In the genomic region with DNA sequence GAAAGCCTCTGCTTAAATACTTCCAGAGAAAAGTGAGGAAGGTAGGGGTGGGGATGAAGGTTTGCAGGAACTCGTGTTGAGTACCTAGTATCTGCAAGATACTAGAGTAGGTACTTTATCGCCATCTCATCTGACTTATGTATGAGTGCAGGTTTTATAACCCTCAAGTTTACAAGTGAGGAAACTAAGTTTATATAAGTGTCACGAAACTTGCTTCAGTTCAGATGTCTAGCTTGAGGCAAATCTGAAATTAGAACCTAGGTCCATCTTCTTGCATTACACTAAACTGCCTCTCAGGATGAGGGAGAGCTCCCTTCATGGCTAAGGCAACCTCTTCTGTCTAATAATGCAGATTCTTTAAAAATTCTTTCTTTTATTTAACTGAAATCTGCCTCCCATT, we compare ENCODE assay signal across 11 cellular contexts.
"Had no signal": no experiment of that assay in that cellular context is flagged by ENCODE, and none has a peak within 500 bp of the region (broad histone marks: within the 10 kb centered on the region; RNA-seq: fewer than 3 reads in every experiment).

No MANE protein-coding gene starts in this region.

- DNase-seq: activated B cell treated with CpG ODN at 0.5 μM for 24 hours; activated CD4-positive, alpha-beta T cell treated with anti-CD3 and anti-CD28 coated beads for 48 hours; activated CD8-positive, alpha-beta T cell treated with anti-CD3 and anti-CD28 coated beads for 36 hours; activated effector memory CD4-positive, alpha-beta T cell treated with anti-CD3 and anti-CD28 coated beads, Interleukin-2, amount 50 U/mL, for 16 hours; activated T-cell treated with anti-CD3 and anti-CD28 coated beads, Interleukin-2, amount 50 U/mL, for 48 hours; amygdala; dermis blood vessel endothelial cell; SJCRH30; T-helper 17 cell had no signal

- H3K27ac ChIP-seq: epithelial cell of prostate, SJCRH30 had no signal

- H3K4me1 ChIP-seq: SJCRH30 had no signal

- H3K9me3 ChIP-seq: SJCRH30 had no signal

- H3K4me3 ChIP-seq: SJCRH30 had no signal

- H3K27me3 ChIP-seq: SJCRH30 had no signal

- ATAC-seq: activated CD8-positive, alpha-beta T cell treated with anti-CD3 and anti-CD28 coated beads for 36 hours; stimulated activated effector memory CD8-positive, alpha-beta T cell treated with anti-CD3 and anti-CD28 coated beads, Interleukin-12 subunit alpha, Interleukin-12 subunit beta, amount 100 ng/mL, for 72 hours; T-helper 17 cell had no signal

- H3K36me3 ChIP-seq: SJCRH30 had no signal
